ENCODE assay signal across 22 cellular contexts in genomic region chr10:34548466-34548865, GRCh38.
DNase-seq lines count a peak whose midpoint lies in the region; ATAC-seq, FAIRE-seq and TF ChIP-seq lines count a peak whose summit lies in the region.
"Had no signal": no experiment of that assay in that cellular context is flagged by ENCODE, and none has a peak within 500 bp of the region (broad histone marks: within the 10 kb centered on the region; RNA-seq: fewer than 3 reads in every experiment).

No MANE protein-coding gene starts in this region.

- no peak for DNase-seq in Calu3
- no peak for DNase-seq in H54 (ENCODE audit: insufficient read length, low spot score)
- peak in 1 of 2 experiments; percentile 42 for DNase-seq in SJSA1 (ENCODE audit: low read depth in 1 of 2, low spot score in 2 of 2)
- DNase-seq in myocyte (ENCODE audit: low read depth), result peak; percentile 32
- DNase-seq in DMS79 treated with DMSO at 0.1 percent for 48 hours (lab: John Stamatoyannopoulos, UW), result no peak
- no peak for DNase-seq in pons (ENCODE audit: low spot score)
- DNase-seq in GDM1 (lab: John Stamatoyannopoulos, UW), result no peak
- DNase-seq: 8988T; CD8-positive, alpha-beta T cell; DMS 273 treated with DMSO at 0.1 percent for 48 hours; DMS53; GF-D8; HFFc6; KBM-7 had no signal

- peaks cover 5% of the 10 kb centered on the region for H3K36me3 Mint-ChIP-seq in Calu3 (ENCODE audit: insufficient read depth, unreplicated experiment)
- H3K36me3 Mint-ChIP-seq: CD8-positive, alpha-beta T cell; IgD-negative memory B cell had no signal

- H3K27me3 Mint-ChIP-seq in Calu3 (ENCODE audit: unreplicated experiment), result no peaks in the 10 kb centered on the region
- H3K27me3 Mint-ChIP-seq: B cell, IgD-negative memory B cell had no signal

- peak; percentile 48 for FAIRE-seq in H54 (lab: Jason Lieb, UNC)
- FAIRE-seq: GM12878, H1, HTR-8/SVneo had no signal

- CTCF ChIA-PET in Calu3 (lab: Charles Lee), result no interaction called here

- H3K4me1 Mint-ChIP-seq in Calu3 (ENCODE audit: low read depth, unreplicated experiment), result peaks cover 8% of the 10 kb centered on the region
- H3K4me1 Mint-ChIP-seq: B cell, IgD-negative memory B cell had no signal

- H3K4me1 ChIP-seq in SJSA1 (replicated peaks), result peaks cover 26% of the 10 kb centered on the region
- H3K4me1 ChIP-seq: BLaER1 treated with 17β-estradiol and CSF1 and Interleukin-3, amounts not matched to agents 10 nM and 100 nM had no signal

- BruUV-seq in Calu3 (replicated peaks; lab: Mats Ljungman, UMichigan), result no TSS peak

- H3K9me3 Mint-ChIP-seq in Calu3 (ENCODE audit: low read depth, unreplicated experiment), result no peaks in the 10 kb centered on the region
- H3K9me3 Mint-ChIP-seq: CD8-positive, alpha-beta T cell; HFFc6 had no signal

- H3K9me3 ChIP-seq in SJSA1 (replicated peaks), result no peaks in the 10 kb centered on the region

- H3K27me3 ChIP-seq in SJSA1 (replicated peaks), result no peaks in the 10 kb centered on the region
- H3K27me3 ChIP-seq: BLaER1 treated with 17β-estradiol and CSF1 and Interleukin-3, amounts not matched to agents 10 nM and 100 nM had no signal

- intact Hi-C loops in Calu3 (cut with micrococcal nuclease; ENCODE audit: unreplicated experiment), result no loop called here

- H3K27ac Mint-ChIP-seq in Calu3 (ENCODE audit: unreplicated experiment), result peak overlapping the region; percentile 68
- H3K27ac Mint-ChIP-seq: B cell; CD8-positive, alpha-beta T cell; HFFc6; IgD-negative memory B cell had no signal

- no peak overlapping the region for H3K4me3 Mint-ChIP-seq in Calu3 (ENCODE audit: low read depth, unreplicated experiment)
- H3K4me3 Mint-ChIP-seq: B cell; CD8-positive, alpha-beta T cell; HFFc6; IgD-negative memory B cell had no signal

- peak overlapping the region; percentile 9 for H3K27ac ChIP-seq in SJSA1
- H3K27ac ChIP-seq: BLaER1 treated with 17β-estradiol and CSF1 and Interleukin-3, amounts not matched to agents 10 nM and 100 nM had no signal

- H3K36me3 ChIP-seq in SJSA1, result no peaks in the 10 kb centered on the region

- TF ChIP-seq CTCF in Calu3 (IDR thresholded peaks at IDR 0.05; ENCODE audit: unreplicated experiment), result no peak

- no peak for TF ChIP-seq POLR2A in H54 (IDR thresholded peaks at IDR 0.05; ENCODE audit: low read depth, low read length)

- no peak overlapping the region for H3K4me3 ChIP-seq in SJSA1
- H3K4me3 ChIP-seq: BLaER1 treated with 17β-estradiol and CSF1 and Interleukin-3, amounts not matched to agents 10 nM and 100 nM; GM12878 had no signal

- ATAC-seq in HG02798 (IDR thresholded peaks at IDR 0.05; ENCODE audit: poor library complexity, unreplicated experiment), result no peak
- ATAC-seq: CD8-positive, alpha-beta T cell; GM12878; HCT116 had no signal
